Comparison of ENCODE assay signal across 28 cellular contexts in genomic region chr7:76189276-76189675, GRCh38. TPM values are rescaled to one million over a fixed set of nuclear protein-coding genes. Genes with fewer than 3 reads are reported as not detected.
"Had no signal": no experiment of that assay in that cellular context is flagged by ENCODE, and none has a peak within 500 bp of the region (broad histone marks: within the 10 kb centered on the region; RNA-seq: fewer than 3 reads in every experiment).

No MANE protein-coding gene starts in this region.

- H3K4me3 Mint-ChIP-seq: dendritic cell treated with granulocyte-macrophage colony-stimulating factor and Interleukin-4, amounts not matched to agents 40 ng/mL and 50 ng/mL, for 4 days; endodermal cell; immature natural killer cell; naive thymus-derived CD8-positive, alpha-beta T cell; nephron progenitor cell; stimulated activated memory B cell treated with anti-CD40 and anti-IgM and Interleukin-4, amounts not matched to agents 10 μg/mL and 1 μg/mL and 100 μg/mL, for 72 hours; type B pancreatic cell had no signal

- FAIRE-seq: endothelial cell of umbilical vein had no signal

- H3K4me1 Mint-ChIP-seq: immature natural killer cell; naive thymus-derived CD8-positive, alpha-beta T cell had no signal

- H3K4me1 ChIP-seq: colonic mucosa, esophagus squamous epithelium, lower lobe of right lung, parathyroid adenoma, right atrium auricular region, testis, tibial artery had no signal

- ATAC-seq: left ventricle myocardium superior; naive thymus-derived CD8-positive, alpha-beta T cell; sciatic nerve; stimulated activated memory B cell treated with anti-CD40 and anti-IgM and Interleukin-4, amounts not matched to agents 10 μg/mL and 1 μg/mL and 100 μg/mL, for 72 hours; stimulated activated naive CD8-positive, alpha-beta T cell treated with anti-CD3 and anti-CD28 coated beads, Interleukin-15, Interleukin-2, amounts not matched to agents 100 U/mL and 50 U/mL, for 24 hours had no signal

- H3K9me3 ChIP-seq: colonic mucosa, neutrophil, testis had no signal

- H3K9me3 Mint-ChIP-seq: immature natural killer cell, type B pancreatic cell had no signal

- H3K4me3 ChIP-seq: colonic mucosa, esophagus squamous epithelium, lower lobe of right lung, right atrium auricular region, smooth muscle cell, testis, tibial artery had no signal

- H3K36me3 Mint-ChIP-seq: immature natural killer cell; naive thymus-derived CD8-positive, alpha-beta T cell; stimulated activated memory B cell treated with anti-CD40 and anti-IgM and Interleukin-4, amounts not matched to agents 10 μg/mL and 1 μg/mL and 100 μg/mL, for 72 hours; type B pancreatic cell had no signal

- H3K27ac Mint-ChIP-seq: dendritic cell treated with granulocyte-macrophage colony-stimulating factor and Interleukin-4, amounts not matched to agents 40 ng/mL and 50 ng/mL, for 4 days; endodermal cell; immature natural killer cell; naive thymus-derived CD8-positive, alpha-beta T cell; nephron progenitor cell; progenitor cell of endocrine pancreas; stimulated activated memory B cell treated with anti-CD40 and anti-IgM and Interleukin-4, amounts not matched to agents 10 μg/mL and 1 μg/mL and 100 μg/mL, for 72 hours; type B pancreatic cell had no signal

- H2AFZ ChIP-seq: parathyroid adenoma had no signal

- H3K9ac ChIP-seq: parathyroid adenoma had no signal

- H3K36me3 ChIP-seq: colonic mucosa, esophagus squamous epithelium, lower lobe of right lung, neutrophil, right atrium auricular region, tibial artery had no signal

- H3K79me2 ChIP-seq: parathyroid adenoma had no signal

- H3K4me2 ChIP-seq: smooth muscle cell had no signal

- DNase-seq: colonic mucosa; effector CD8-positive, alpha-beta T cell; endodermal cell; esophagus squamous epithelium; foreskin melanocyte; hypothalamus; immature natural killer cell; islet precursor cell; left ventricle myocardium superior; lower lobe of right lung; naive thymus-derived CD8-positive, alpha-beta T cell; nephron progenitor cell; stimulated activated CD4-positive, alpha-beta T cell treated with anti-CD3 and anti-CD28 coated beads, Interleukin-2, amount 100 ng/mL, for 24 hours; stimulated activated CD4-positive, alpha-beta T cell treated with anti-CD3 and anti-CD28 coated beads, Interleukin-4, amount 100 ng/mL, for 24 hours; stimulated activated naive CD8-positive, alpha-beta T cell treated with anti-CD3 and anti-CD28 coated beads, Interleukin-15, Interleukin-2, amounts not matched to agents 100 U/mL and 50 U/mL, for 24 hours; testis; tibial artery had no signal

- H3K27me3 ChIP-seq: colonic mucosa, right atrium auricular region, testis had no signal

- H3K27ac ChIP-seq: colonic mucosa, esophagus squamous epithelium, lower lobe of right lung, neutrophil, parathyroid adenoma, right atrium auricular region, testis, tibial artery had no signal

RNA-seq across cellular contexts. Expression of gene SRRM3, which starts 12.4 kb away (rescaled TPM):
- total RNA-seq: epithelial cell of proximal tubule; naive thymus-derived CD8-positive, alpha-beta T cell had no signal
- polyA plus RNA-seq: immature natural killer cell; naive thymus-derived CD8-positive, alpha-beta T cell had no signal
